In the genomic region with DNA sequence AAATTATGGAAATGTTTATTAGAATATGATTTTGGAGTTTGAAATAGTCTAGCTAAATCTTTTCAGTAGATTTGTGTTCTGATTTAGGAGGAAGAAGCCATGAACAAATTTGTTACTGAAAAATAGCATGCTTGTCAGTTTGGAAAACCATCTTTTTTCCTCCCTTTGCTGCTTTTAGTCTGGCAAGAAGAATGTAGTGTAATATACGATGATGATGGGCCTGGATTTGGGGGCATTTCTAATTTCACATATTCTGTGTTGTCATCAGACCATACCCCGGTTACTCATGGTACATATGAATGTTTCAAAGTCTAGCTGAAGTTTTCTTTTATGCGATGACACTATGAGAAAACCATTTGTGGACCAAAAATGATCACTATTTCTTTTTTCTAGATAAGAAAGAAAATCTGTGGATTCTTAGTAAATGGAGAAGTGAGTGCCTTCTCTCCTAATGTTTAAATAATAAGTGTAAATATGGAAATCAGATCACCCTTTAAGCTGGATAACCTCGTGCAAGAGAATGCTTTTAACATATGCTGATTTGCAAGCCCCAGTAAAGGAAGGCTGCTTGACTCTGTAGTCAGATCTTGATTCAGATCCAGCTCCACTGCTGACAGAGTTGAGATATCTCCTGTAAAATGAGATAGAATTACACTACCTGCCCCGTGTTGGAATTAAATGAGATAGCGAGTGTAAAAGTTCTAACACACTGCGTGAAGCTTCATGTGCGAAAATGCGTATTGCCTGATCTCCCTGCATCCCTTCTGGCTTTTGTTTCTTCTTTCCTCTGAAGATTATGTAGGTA, we compare ENCODE assay signal across 10 cellular contexts. TPM values are rescaled to one million over a fixed set of nuclear protein-coding genes. Genes with fewer than 3 reads are reported as not detected.
DNase-seq lines count a peak whose midpoint lies in the region; ATAC-seq and TF ChIP-seq lines count a peak whose summit lies in the region.
"Had no signal": no experiment of that assay in that cellular context is flagged by ENCODE, and none has a peak within 500 bp of the region (broad histone marks: within the 10 kb centered on the region; RNA-seq: fewer than 3 reads in every experiment).

No MANE protein-coding gene starts in this region.

- no peak overlapping the region for H3K4me3 Mint-ChIP-seq in stimulated activated effector memory CD8-positive, alpha-beta T cell treated with anti-CD3 and anti-CD28 coated beads, Interleukin-12 subunit alpha, Interleukin-12 subunit beta, amount 100 ng/mL, for 72 hours

- H3K27ac ChIP-seq in right cardiac atrium (ENCODE audit: low read length) = no peak overlapping the region
- peak overlapping the region; percentile 4 for H3K27ac ChIP-seq in skeletal muscle tissue (ENCODE audit: low read depth, low read length)

- H3K27ac Mint-ChIP-seq in stimulated activated effector memory CD8-positive, alpha-beta T cell treated with anti-CD3 and anti-CD28 coated beads, Interleukin-12 subunit alpha, Interleukin-12 subunit beta, amount 100 ng/mL, for 72 hours = no peak overlapping the region

- intact Hi-C loops in right cardiac atrium (cut with DNase I) = loop anchor here in 2 of 4 donors (10.0 kb wide), 3 partner anchors 114 to 144 kb away; no protein-coding TSS in a partner anchor

- 40% methylated on average over 9 of the region's 9 CpGs for WGBS in right cardiac atrium

- no peak for ATAC-seq in right cardiac atrium
- no peak for ATAC-seq in stimulated activated effector memory CD8-positive, alpha-beta T cell treated with anti-CD3 and anti-CD28 coated beads, Interleukin-12 subunit alpha, Interleukin-12 subunit beta, amount 100 ng/mL, for 72 hours

- H3K36me3 Mint-ChIP-seq in stimulated activated effector memory CD8-positive, alpha-beta T cell treated with anti-CD3 and anti-CD28 coated beads, Interleukin-12 subunit alpha, Interleukin-12 subunit beta, amount 100 ng/mL, for 72 hours = peaks cover 10% of the 10 kb centered on the region

- H3K4me1 ChIP-seq in NT2/D1 (ENCODE audit: insufficient read depth, insufficient read length) (no peaks in the 10 kb centered on the region), right cardiac atrium (ENCODE audit: control insufficient read depth, insufficient read depth, low read length) (peaks cover 7% of the 10 kb centered on the region), skeletal muscle tissue (ENCODE audit: control insufficient read depth in 3 of 3, insufficient read depth in 3 of 3, low read length in 3 of 3) (peaks cover 15 to 23% (median 17%) of the 10 kb centered on the region in 3 donors)

- H3K9me3 Mint-ChIP-seq in stimulated activated effector memory CD8-positive, alpha-beta T cell treated with anti-CD3 and anti-CD28 coated beads, Interleukin-12 subunit alpha, Interleukin-12 subunit beta, amount 100 ng/mL, for 72 hours = no peaks in the 10 kb centered on the region

- TF ChIP-seq CTCF in GM06990 (IDR thresholded peaks at IDR 0.05; ENCODE audit: insufficient read depth, low read length, poor library complexity, severe bottlenecking) = no peak

- H3K9ac ChIP-seq in NT2/D1 (ENCODE audit: insufficient read length, low read depth) (peak overlapping the region; percentile 24), skeletal muscle tissue (ENCODE audit: low read depth in 1 of 3, low read length in 3 of 3) (peak overlapping the region in 1 of 3 donors; percentile 35)

- H3K4me3 ChIP-seq in GM06990 (replicated peaks; ENCODE audit: low read depth, low read length) (peak overlapping the region; percentile 97), NT2/D1 (ENCODE audit: insufficient read length, low read depth) (no peak overlapping the region), right cardiac atrium (ENCODE audit: low read length) (peak overlapping the region; percentile 65), skeletal muscle tissue (ENCODE audit: low read length in 3 of 3) (peak overlapping the region in 1 of 3 donors; percentile 36)

- H3K4me1 Mint-ChIP-seq in stimulated activated effector memory CD8-positive, alpha-beta T cell treated with anti-CD3 and anti-CD28 coated beads, Interleukin-12 subunit alpha, Interleukin-12 subunit beta, amount 100 ng/mL, for 72 hours = peaks cover 36% of the 10 kb centered on the region

- H3K36me3 ChIP-seq in GM06990 (ENCODE audit: control insufficient read depth, insufficient read depth, low read length) = no peaks in the 10 kb centered on the region
- no peaks in the 10 kb centered on the region for H3K36me3 ChIP-seq in NT2/D1 (ENCODE audit: insufficient read depth, insufficient read length, low read length)
- H3K36me3 ChIP-seq in skeletal muscle tissue (ENCODE audit: control insufficient read depth in 3 of 3, insufficient read depth in 3 of 3, low read length in 3 of 3) = peaks cover 0 to 2% (median 0%) of the 10 kb centered on the region in 3 donors

- H3K27me3 ChIP-seq in GM06990 (replicated peaks; ENCODE audit: control insufficient read depth, insufficient read depth, low read length) (no peaks in the 10 kb centered on the region), NT2/D1 (ENCODE audit: insufficient read depth, insufficient read length) (no peaks in the 10 kb centered on the region), right cardiac atrium (ENCODE audit: control insufficient read depth, insufficient read depth) (no peaks in the 10 kb centered on the region), skeletal muscle tissue (ENCODE audit: control insufficient read depth in 3 of 3, insufficient read depth in 3 of 3, low read length in 3 of 3) (no peaks in the 10 kb centered on the region)

- no peaks in the 10 kb centered on the region for H3K9me3 ChIP-seq in NT2/D1 (ENCODE audit: insufficient read depth, low read length)
- H3K9me3 ChIP-seq in right cardiac atrium (ENCODE audit: control insufficient read depth, low read length) = no peaks in the 10 kb centered on the region
- no peaks in the 10 kb centered on the region for H3K9me3 ChIP-seq in skeletal muscle tissue (ENCODE audit: control insufficient read depth in 3 of 3, low read length in 3 of 3)

- DNase-seq in GM06990 (ENCODE audit: extremely low read depth, insufficient read length) (no peak), NT2/D1 (ENCODE audit: low read depth, low spot score) (no peak), right cardiac atrium (no peak), MV-4-11 (lab: John Stamatoyannopoulos, UW) (no peak), DMS153 (lab: John Stamatoyannopoulos, UW) (no peak), NCI-H446 treated with DMSO at 0.1 percent for 48 hours (lab: John Stamatoyannopoulos, UW) (no peak)
- DNase-seq in stimulated activated effector memory CD8-positive, alpha-beta T cell treated with anti-CD3 and anti-CD28 coated beads, Interleukin-12 subunit alpha, Interleukin-12 subunit beta, amount 100 ng/mL, for 72 hours (ENCODE audit: low spot score in 2 of 2) = no peak
- DNase-seq: NCI-H2171 treated with DMSO at 0.1 percent for 48 hours, T-helper 1 cell had no signal

RNA-seq across cellular contexts. Expression of gene MEF2A, which starts 3.0 kb away (rescaled TPM):
- total RNA-seq in right cardiac atrium (100 to 1,000 TPM; 145 to 177 (median 174) TPM), skeletal muscle tissue (29.7 TPM)
- polyA plus RNA-seq in right cardiac atrium = 65.9 TPM
